In genomic region chr2:222480497-222480896, GRCh38 we compare ENCODE assay signal across 18 cellular contexts.
"Had no signal": no experiment of that assay in that cellular context is flagged by ENCODE, and none has a peak within 500 bp of the region (broad histone marks: within the 10 kb centered on the region; RNA-seq: fewer than 3 reads in every experiment).

No MANE protein-coding gene starts in this region.

- H3K4me2 ChIP-seq: KMS-11 had no signal

- H3K9ac ChIP-seq: KMS-11 had no signal

- DNase-seq: activated CD4-positive, alpha-beta T cell treated with anti-CD3 and anti-CD28 coated beads for 4 hours; activated CD8-positive, alpha-beta memory T cell treated with anti-CD3 and anti-CD28 coated beads, Interleukin-2, amount 50 U/mL, for 4 hours; activated CD8-positive, alpha-beta T cell treated with anti-CD3 and anti-CD28 coated beads for 36 hours; activated T-cell treated with anti-CD3 and anti-CD28 coated beads, Interleukin-2, amount 50 U/mL, for 72 hours; amygdala; brain microvascular endothelial cell; MG63; NCI-H1105 treated with DMSO at 0.1 percent for 48 hours; NCI-H1436 treated with DMSO at 0.1 percent for 48 hours; NCI-H187; NCI-H2081; NCI-H524; RPMI8226; SW 1271 had no signal

- ATAC-seq: activated CD8-positive, alpha-beta T cell treated with anti-CD3 and anti-CD28 coated beads for 36 hours; activated T-cell treated with anti-CD3 and anti-CD28 coated beads, Interleukin-2, amount 50 U/mL, for 72 hours; Right ventricle myocardium inferior had no signal

- H3K27me3 ChIP-seq: brain microvascular endothelial cell, cardiac muscle cell, MG63 had no signal

- H3K36me3 ChIP-seq: brain microvascular endothelial cell, cardiac muscle cell, MG63 had no signal

- H3K27ac ChIP-seq: brain microvascular endothelial cell, cardiac muscle cell, KMS-11, SK-N-MC had no signal

- H3K9me3 ChIP-seq: MG63 had no signal

- H3K4me3 ChIP-seq: cardiac muscle cell, MG63, SK-N-MC had no signal
